ENCODE assay signal across 12 cellular contexts in the genomic region with DNA sequence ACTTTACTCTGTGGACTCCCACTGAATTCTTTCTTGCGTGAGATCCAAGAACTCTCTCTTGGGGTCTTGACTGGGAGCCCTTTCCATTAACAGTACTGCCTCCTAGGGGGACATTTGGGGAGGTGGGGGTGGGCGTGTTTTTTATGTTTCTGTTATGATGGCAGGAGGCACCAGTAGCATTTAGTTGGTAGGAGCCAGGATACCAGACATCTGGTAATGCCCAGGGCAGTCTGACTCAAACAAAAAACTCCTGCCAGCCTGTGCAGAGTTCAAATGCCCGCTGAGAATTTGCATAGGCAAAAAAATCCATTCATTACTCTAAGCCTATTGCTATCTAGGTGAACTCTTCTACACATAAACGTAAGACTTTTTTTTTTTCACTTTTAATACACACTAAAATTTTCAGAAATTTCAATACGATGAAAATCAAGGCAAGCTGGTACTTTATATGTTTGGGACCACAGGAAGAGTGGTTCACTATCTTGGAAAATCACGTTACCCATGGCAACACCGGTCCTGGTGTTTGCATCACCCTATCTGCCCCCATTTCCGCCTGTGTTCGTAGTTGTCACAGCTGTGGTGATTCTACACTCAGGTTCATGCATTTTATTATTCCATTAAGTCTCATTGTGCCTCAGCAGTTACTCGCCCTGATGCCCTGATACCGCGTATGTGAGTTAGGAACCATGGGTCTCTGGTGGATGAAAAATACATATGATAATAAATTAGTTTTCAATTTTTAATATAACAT.
DNase-seq lines count a peak whose midpoint lies in the region; ATAC-seq and TF ChIP-seq lines count a peak whose summit lies in the region.
"Had no signal": no experiment of that assay in that cellular context is flagged by ENCODE, and none has a peak within 500 bp of the region (broad histone marks: within the 10 kb centered on the region; RNA-seq: fewer than 3 reads in every experiment).

No MANE protein-coding gene starts in this region.

- no peak for TF ChIP-seq EP300 in esophagus muscularis mucosa (IDR thresholded peaks at IDR 0.05)

- H3K4me1 ChIP-seq in CD4-positive, alpha-beta memory T cell (ENCODE audit: insufficient read depth, low read length) = no peaks in the 10 kb centered on the region
- no peaks in the 10 kb centered on the region for H3K4me1 ChIP-seq in esophagus muscularis mucosa
- H3K4me1 ChIP-seq: right atrium auricular region had no signal

- WGBS in esophagus muscularis mucosa = 88% methylated on average over 12 of the region's 12 CpGs

- no peaks in the 10 kb centered on the region for H3K36me3 Mint-ChIP-seq in CD4-positive, alpha-beta memory T cell

- H3K27ac Mint-ChIP-seq in CD4-positive, alpha-beta memory T cell = peak overlapping the region; percentile 86 to 94 (median 92)
- H3K27ac Mint-ChIP-seq: nephron had no signal

- H3K4me3 Mint-ChIP-seq in CD4-positive, alpha-beta memory T cell = peak overlapping the region in 7 of 8 donors; percentile 57 to 67 (median 60)
- H3K4me3 Mint-ChIP-seq: nephron had no signal

- H3K4me1 Mint-ChIP-seq in CD4-positive, alpha-beta memory T cell = peaks cover 0 to 8% (median 3%) of the 10 kb centered on the region in 4 donors
- H3K4me1 Mint-ChIP-seq: nephron had no signal

- H3K27me3 Mint-ChIP-seq in CD4-positive, alpha-beta memory T cell = peaks cover 13 to 18% of the 10 kb centered on the region in 2 donors

- H3K27ac ChIP-seq in CD4-positive, alpha-beta memory T cell (ENCODE audit: low read depth, low read length) = peak overlapping the region; percentile 59
- no peak overlapping the region for H3K27ac ChIP-seq in esophagus muscularis mucosa (replicated peaks in 1 of 4)
- no peak overlapping the region for H3K27ac ChIP-seq in dorsolateral prefrontal cortex
- H3K27ac ChIP-seq: C4-2B, cardiac muscle cell, right atrium auricular region had no signal

- CTCF ChIA-PET in CD4-positive, alpha-beta memory T cell (lab: Charles Lee; ENCODE audit: partially characterized antibody) = interaction anchor here (2.7 kb wide), 1 partner anchor 13 kb away, joined by 10 read pairs; no protein-coding TSS in a partner anchor

- no peaks in the 10 kb centered on the region for H3K27me3 ChIP-seq in CD4-positive, alpha-beta memory T cell (ENCODE audit: insufficient read depth, low read length)
- no peaks in the 10 kb centered on the region for H3K27me3 ChIP-seq in esophagus muscularis mucosa
- peaks cover 0 to 9% (median 0%) of the 10 kb centered on the region in 45 donors for H3K27me3 ChIP-seq in dorsolateral prefrontal cortex
- H3K27me3 ChIP-seq: cardiac muscle cell, right atrium auricular region had no signal

- POLR2A ChIA-PET in CD4-positive, alpha-beta memory T cell (lab: Charles Lee; ENCODE audit: partially characterized antibody) = no interaction called here

- H3K36me3 ChIP-seq in CD4-positive, alpha-beta memory T cell (ENCODE audit: insufficient read depth, low read length) = no peaks in the 10 kb centered on the region
- H3K36me3 ChIP-seq in esophagus muscularis mucosa = no peaks in the 10 kb centered on the region
- H3K36me3 ChIP-seq: cardiac muscle cell, right atrium auricular region had no signal

- H3K4me3 ChIP-seq in CD4-positive, alpha-beta memory T cell (ENCODE audit: low read length in 2 of 2) = no peak overlapping the region
- no peak overlapping the region for H3K4me3 ChIP-seq in esophagus muscularis mucosa
- H3K4me3 ChIP-seq in dorsolateral prefrontal cortex = no peak overlapping the region
- H3K4me3 ChIP-seq: cardiac muscle cell, right atrium auricular region had no signal

- TF ChIP-seq CTCF in esophagus muscularis mucosa (IDR thresholded peaks at IDR 0.05) (no peak), dorsolateral prefrontal cortex (IDR thresholded peaks at IDR 0.05 in 54 of 56, conservative IDR thresholded peaks at IDR 0.05 in 2 of 56; ENCODE audit: low read depth in 1 of 56, partially characterized antibody in 56 of 56) (no peak)

- no peak for TF ChIP-seq POLR2A in esophagus muscularis mucosa (IDR thresholded peaks at IDR 0.05; ENCODE audit: low read depth)

- no peak for ATAC-seq in HG03432 (IDR thresholded peaks at IDR 0.05; ENCODE audit: unreplicated experiment)

- intact Hi-C loops in CD4-positive, alpha-beta memory T cell (cut with micrococcal nuclease) = no loop called here
- intact Hi-C loops in esophagus muscularis mucosa (cut with DNase I) = no loop called here
- intact Hi-C loops in dorsolateral prefrontal cortex (cut with DNase I) = no loop called here

- peaks cover 0 to 6% (median 4%) of the 10 kb centered on the region in 8 donors for H3K9me3 Mint-ChIP-seq in CD4-positive, alpha-beta memory T cell
- H3K9me3 Mint-ChIP-seq: nephron had no signal

- DNase-seq in CD4-positive, alpha-beta memory T cell = peak; percentile 22 to 62 (median 56)
- peak; percentile 76 for DNase-seq in H4 (ENCODE audit: low spot score)
- peak; percentile 4 for DNase-seq in activated CD4-positive, alpha-beta T cell treated with anti-CD3 and anti-CD28 coated beads, Interleukin-2, amount 50 U/mL, for 1 hour
- peak; percentile 42 for DNase-seq in esophagus muscularis mucosa (ENCODE audit: extremely low spot score)
- DNase-seq in dorsolateral prefrontal cortex = no peak
- no peak for DNase-seq in anterior cingulate cortex (lab: John Stamatoyannopoulos, UW)
- DNase-seq: NCI-H446 treated with DMSO at 0.1 percent for 48 hours had no signal

- H3K9me3 ChIP-seq in CD4-positive, alpha-beta memory T cell (ENCODE audit: control insufficient read depth in 1 of 2, low read length in 2 of 2) = no peaks in the 10 kb centered on the region
- peaks cover 0 to 4% (median 0%) of the 10 kb centered on the region in 4 donors for H3K9me3 ChIP-seq in esophagus muscularis mucosa
- H3K9me3 ChIP-seq: right atrium auricular region had no signal

Comparison
In these comparisons a context has a peak if more than half of its experiments do, and no peak if none do; other contexts are left out.
1. DNase-seq: peak in CD4-positive, alpha-beta memory T cell (5 of 5), H4 (single experiment), activated CD4-positive, alpha-beta T cell treated with anti-CD3 and anti-CD28 coated beads, Interleukin-2, amount 50 U/mL, for 1 hour (single experiment) and esophagus muscularis mucosa (single experiment); none in dorsolateral prefrontal cortex (0 of 10) and anterior cingulate cortex (0 of 58).